ENCODE assay signal across 8 cellular contexts in genomic region chr14:96797943-96798349, GRCh38. TPM values are rescaled to one million over a fixed set of nuclear protein-coding genes. Genes with fewer than 3 reads are reported as not detected.
DNase-seq lines count a peak whose midpoint lies in the region; ATAC-seq and TF ChIP-seq lines count a peak whose summit lies in the region.

No MANE protein-coding gene starts in this region.

- in situ Hi-C loops in GM13977 (cut with MboI; ENCODE audit: low pct_unique_long_range_greater_than_20kb, low sequenced_read_pairs, unreplicated experiment) = no loop called here
- in situ Hi-C loops in Panc1 (cut with HindIII; ENCODE audit: low pct_unique_long_range_greater_than_20kb, low sequenced_read_pairs) = no loop called here

- H3K27ac Mint-ChIP-seq in endothelial cell (ENCODE audit: unreplicated experiment) (peak overlapping the region; percentile 90), progenitor cell of endocrine pancreas (peak overlapping the region; percentile 85)

- H3K4me1 ChIP-seq in Panc1 (ENCODE audit: control insufficient read depth, insufficient read depth, low read length) = peaks cover 3% of the 10 kb centered on the region

- POLR2A ChIA-PET in Panc1 (lab: Charles Lee) = interaction anchor here (0.7 kb wide), 1 partner anchor 48 kb away, joined by 12 read pairs; no protein-coding TSS in a partner anchor

- H3K27me3 Mint-ChIP-seq in endothelial cell (ENCODE audit: unreplicated experiment) (peaks cover 3% of the 10 kb centered on the region), progenitor cell of endocrine pancreas (no peaks in the 10 kb centered on the region)

- no peaks in the 10 kb centered on the region for H3K36me3 ChIP-seq in Panc1 (ENCODE audit: control insufficient read depth, insufficient read depth, low read length)

- no peaks in the 10 kb centered on the region for H3K9me3 ChIP-seq in Panc1 (ENCODE audit: control insufficient read depth, insufficient read depth, low read depth, low read length)

- TF ChIP-seq CTCF in AG09309 (IDR thresholded peaks at IDR 0.05; ENCODE audit: control insufficient read depth, insufficient read depth, low read depth, low read length, missing control alignments) (no peak), GM13977 (IDR thresholded peaks at IDR 0.05; ENCODE audit: extremely low read depth, insufficient read depth, missing control alignments) (peak; percentile 21), Panc1 (IDR thresholded peaks at IDR 0.05) (no peak), endothelial cell (IDR thresholded peaks at IDR 0.05; ENCODE audit: unreplicated experiment) (no peak), progenitor cell of endocrine pancreas (IDR thresholded peaks at IDR 0.05; ENCODE audit: unreplicated experiment) (no peak)

- no peaks in the 10 kb centered on the region for H3K27me3 ChIP-seq in Panc1 (ENCODE audit: control insufficient read depth, insufficient read depth, low read length)

- DNase-seq in AG09309 (ENCODE audit: low read depth) (no peak), GM13977 (ENCODE audit: low spot score) (peak; percentile 51), Panc1 (ENCODE audit: low read depth, low spot score) (no peak), endothelial cell (ENCODE audit: low spot score) (no peak), progenitor cell of endocrine pancreas (ENCODE audit: low spot score, unreplicated experiment) (no peak), NCI-H446 (lab: John Stamatoyannopoulos, UW) (no peak), globus pallidus (ENCODE audit: low spot score) (no peak)

- H3K36me3 Mint-ChIP-seq in endothelial cell (ENCODE audit: low read depth, unreplicated experiment) (no peaks in the 10 kb centered on the region), progenitor cell of endocrine pancreas (ENCODE audit: insufficient read depth) (no peaks in the 10 kb centered on the region)

- H3K9me3 Mint-ChIP-seq in endothelial cell (ENCODE audit: unreplicated experiment) = no peaks in the 10 kb centered on the region
- H3K9me3 Mint-ChIP-seq in progenitor cell of endocrine pancreas (ENCODE audit: low read depth) = no peaks in the 10 kb centered on the region

- no TSS peak for BruUV-seq in Panc1 (replicated peaks; lab: Mats Ljungman, UMichigan)

- ATAC-seq in HG02943 (IDR thresholded peaks at IDR 0.05; ENCODE audit: low read depth, unreplicated experiment) (peak; percentile 17), Panc1 (peak; percentile 12; the same call in 1 of the 2 replicates)

- H3K4me3 Mint-ChIP-seq in endothelial cell (ENCODE audit: unreplicated experiment) (peak overlapping the region; percentile 96), progenitor cell of endocrine pancreas (ENCODE audit: low read depth) (peak overlapping the region; percentile 86)

- peak overlapping the region; percentile 79 for H3K27ac ChIP-seq in Panc1 (ENCODE audit: low read length)

- H3K4me1 Mint-ChIP-seq in endothelial cell (ENCODE audit: unreplicated experiment) = peaks cover 20% of the 10 kb centered on the region
- peaks cover 14% of the 10 kb centered on the region for H3K4me1 Mint-ChIP-seq in progenitor cell of endocrine pancreas (ENCODE audit: low read depth)

- intact Hi-C loops in Panc1 (cut with micrococcal nuclease; ENCODE audit: unreplicated experiment) = no loop called here

- peak overlapping the region; percentile 72 for H3K4me3 ChIP-seq in AG09309 (ENCODE audit: control insufficient read depth, low read depth, low read length)
- peak overlapping the region; percentile 81 for H3K4me3 ChIP-seq in Panc1 (ENCODE audit: low read depth in 2 of 2, low read length in 2 of 2)

- CTCF ChIA-PET in Panc1 (lab: Charles Lee) = no interaction called here

RNA-seq across cellular contexts. Expression of gene VRK1, which starts 0.8 kb away (rescaled TPM):
- total RNA-seq in Panc1 (2021; ENCODE audit: unreplicated experiment) = 26.5 TPM
- 9.9 TPM for polyA plus RNA-seq in Panc1 (2012; ENCODE audit: insufficient read length)
- 32.0 TPM for total RNA-seq in endothelial cell (ENCODE audit: unreplicated experiment)
- 32.5 and 33.3 TPM in 2 replicates for total RNA-seq in progenitor cell of endocrine pancreas
